ENCODE assay signal across 1 cellular context in the genomic region with DNA sequence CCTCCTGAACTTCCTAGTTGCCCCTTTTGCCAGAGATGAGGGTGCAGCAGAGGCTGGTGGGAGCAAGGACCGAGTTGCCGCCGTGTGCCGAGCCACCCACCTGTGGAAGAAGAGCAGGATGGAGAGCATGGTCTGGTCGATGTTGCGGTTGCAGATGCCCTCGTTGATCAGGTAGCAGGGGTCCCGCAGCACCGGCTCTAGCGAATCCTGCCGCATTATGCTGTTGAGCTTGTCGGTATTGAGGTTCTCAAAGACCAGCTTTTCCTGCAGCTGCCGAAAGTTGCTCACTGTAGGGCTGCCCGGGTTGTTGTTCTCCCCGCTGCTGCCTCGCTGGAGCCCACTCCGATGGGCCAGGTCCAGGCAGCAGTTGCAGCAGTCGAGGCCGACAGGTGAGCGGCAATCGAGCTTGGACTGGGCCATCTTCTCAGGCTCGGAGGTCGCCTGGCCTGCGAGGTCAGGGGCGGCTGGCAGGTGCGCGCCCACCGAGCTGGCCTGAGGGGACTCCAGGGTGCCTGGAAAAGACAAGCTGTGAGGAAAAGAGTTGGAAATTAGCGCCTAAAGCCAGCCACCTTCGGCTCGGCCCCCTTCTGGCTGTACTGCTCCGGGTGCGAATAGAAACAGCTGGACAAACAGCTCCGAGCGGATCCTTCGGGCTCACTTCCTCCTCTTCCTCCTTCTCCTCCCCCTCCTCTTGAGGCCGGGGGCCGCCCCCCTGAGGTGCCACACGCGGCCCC.
TF ChIP-seq lines count a peak whose summit lies in the region.

No MANE protein-coding gene starts in this region.

TF ChIP-seq in GM23338, 12 proteins besides CTCF, POLR2A, EP300 and RAD21:
- no peak for TF ChIP-seq REST (IDR thresholded peaks at IDR 0.05; ENCODE audit: unreplicated experiment)
- TF ChIP-seq CREB1 (CRISPR knock-in tag; IDR thresholded peaks at IDR 0.05; ENCODE audit: low read depth) = no peak
- peak; percentile 42 for TF ChIP-seq EZH2 (IDR thresholded peaks at IDR 0.05; ENCODE audit: low read depth, unreplicated experiment)
- TF ChIP-seq EZH2phosphoT487 (IDR thresholded peaks at IDR 0.05; ENCODE audit: unreplicated experiment) = no peak
